In genomic region chr3:46869440-46869839, GRCh38 we compare ENCODE assay signal across 31 cellular contexts. TPM values are rescaled to one million over a fixed set of nuclear protein-coding genes. Genes with fewer than 3 reads are reported as not detected.
"Had no signal": no experiment of that assay in that cellular context is flagged by ENCODE, and none has a peak within 500 bp of the region (broad histone marks: within the 10 kb centered on the region; RNA-seq: fewer than 3 reads in every experiment).

No MANE protein-coding gene starts in this region.

- H3K9me3 ChIP-seq: body of pancreas, gastroesophageal sphincter, psoas muscle, stomach, transverse colon, vagina had no signal

- H3K79me2 ChIP-seq: parathyroid adenoma had no signal

- ATAC-seq: activated CD8-positive, alpha-beta memory T cell treated with anti-CD3 and anti-CD28 coated beads, Interleukin-2, amount 10 ng/mL, durations not matched to agents 7 days and 5 days; activated CD8-positive, alpha-beta T cell treated with anti-CD3 and anti-CD28 coated beads, Interleukin-2, amount 10 ng/mL, durations not matched to agents 7 days and 5 days; body of pancreas; gastroesophageal sphincter; left cardiac atrium; naive thymus-derived CD4-positive, alpha-beta T cell; psoas muscle; stimulated activated naive B cell treated with anti-CD40 and anti-IgM and Interleukin-4, amounts not matched to agents 10 μg/mL and 1 μg/mL and 100 μg/mL, for 72 hours; WTC11 had no signal

- H3K27ac ChIP-seq: body of pancreas, cardiac muscle cell, parathyroid adenoma, psoas muscle, transverse colon, vagina had no signal

- FAIRE-seq: keratinocyte had no signal

- H3K4me3 ChIP-seq: body of pancreas, cardiac muscle cell, coronary artery, dorsolateral prefrontal cortex, gastroesophageal sphincter, psoas muscle, smooth muscle cell, stomach, transverse colon, vagina had no signal

- DNase-seq: activated CD4-positive, alpha-beta T cell treated with anti-CD3 and anti-CD28 coated beads, Interleukin-2, amount 50 U/mL, for 1 hour; activated CD8-positive, alpha-beta memory T cell treated with anti-CD3 and anti-CD28 coated beads, Interleukin-2, amount 10 ng/mL, durations not matched to agents 7 days and 5 days; activated CD8-positive, alpha-beta T cell treated with anti-CD3 and anti-CD28 coated beads, Interleukin-2, amount 10 ng/mL, durations not matched to agents 7 days and 5 days; activated naive CD4-positive, alpha-beta T cell; activated T-cell treated with anti-CD3 and anti-CD28 coated beads, Interleukin-2, amount 50 U/mL, for 48 hours; aorta; body of pancreas; dorsolateral prefrontal cortex; effector memory CD4-positive, alpha-beta T cell; erythroblast; hippocampal formation; left cardiac atrium; midbrain; naive thymus-derived CD4-positive, alpha-beta T cell; occipital lobe; psoas muscle; stimulated activated CD4-positive, alpha-beta T cell treated with anti-CD3 and anti-CD28 coated beads, Interleukin-15, amount 100 ng/mL, for 24 hours; stimulated activated CD4-positive, alpha-beta T cell treated with anti-CD3 and anti-CD28 coated beads, Interleukin-2, amount 100 ng/mL, for 24 hours; stimulated activated naive B cell treated with anti-CD40 and anti-IgM and Interleukin-4, amounts not matched to agents 10 μg/mL and 1 μg/mL and 100 μg/mL, for 72 hours; stomach; T-helper 2 cell; transverse colon had no signal

- H2AFZ ChIP-seq: parathyroid adenoma had no signal

- H3K9ac ChIP-seq: parathyroid adenoma had no signal

- H3K4me2 ChIP-seq: smooth muscle cell had no signal

- H3K27me3 ChIP-seq: body of pancreas, cardiac muscle cell, gastroesophageal sphincter, transverse colon, vagina had no signal

- H3K36me3 ChIP-seq: cardiac muscle cell, gastroesophageal sphincter, stomach, transverse colon, vagina had no signal

RNA-seq across cellular contexts. Expression of gene MYL3, which starts 6.2 kb away (rescaled TPM):
- total RNA-seq: activated CD8-positive, alpha-beta memory T cell treated with anti-CD3 and anti-CD28 coated beads, Interleukin-2, amount 10 ng/mL, durations not matched to agents 7 days and 5 days; activated CD8-positive, alpha-beta T cell treated with anti-CD3 and anti-CD28 coated beads, Interleukin-2, amount 10 ng/mL, durations not matched to agents 7 days and 5 days; naive thymus-derived CD4-positive, alpha-beta T cell; occipital lobe; vagina had no signal
- polyA plus RNA-seq: keratinocyte; naive thymus-derived CD4-positive, alpha-beta T cell had no signal

RNA-seq across cellular contexts. Expression of gene PTH1R, which starts 8.1 kb away (rescaled TPM):
- total RNA-seq: activated CD8-positive, alpha-beta memory T cell treated with anti-CD3 and anti-CD28 coated beads, Interleukin-2, amount 10 ng/mL, durations not matched to agents 7 days and 5 days; activated CD8-positive, alpha-beta T cell treated with anti-CD3 and anti-CD28 coated beads, Interleukin-2, amount 10 ng/mL, durations not matched to agents 7 days and 5 days; naive thymus-derived CD4-positive, alpha-beta T cell had no signal
- polyA plus RNA-seq: keratinocyte; naive thymus-derived CD4-positive, alpha-beta T cell; neural cell had no signal
